3 cellular contexts compared by ENCODE assay signal in genomic region chr11:27303903-27304302, GRCh38.
TF ChIP-seq lines count a peak whose summit lies in the region.

No MANE protein-coding gene starts in this region.

TF ChIP-seq in K562, 482 proteins besides CTCF, POLR2A, EP300 and RAD21:
- no peak for TF ChIP-seq ZNF717 (CRISPR knock-in tag; IDR thresholded peaks at IDR 0.05)
- no peak for TF ChIP-seq LEF1 (IDR thresholded peaks at IDR 0.05)
- no peak for TF ChIP-seq SMC3 (conservative IDR thresholded peaks at IDR 0.05; ENCODE audit: insufficient read depth, low read depth, low read length)
- TF ChIP-seq NR0B1 (IDR thresholded peaks at IDR 0.05; ENCODE audit: partially characterized antibody): no peak
- TF ChIP-seq TAF7 (tag; IDR thresholded peaks at IDR 0.05): no peak
- no peak for TF ChIP-seq SMAD1 (IDR thresholded peaks at IDR 0.05; ENCODE audit: low read depth, low read length, partially characterized antibody)
- TF ChIP-seq HNRNPUL1 (IDR thresholded peaks at IDR 0.05; ENCODE audit: low read length): no peak
- no peak for TF ChIP-seq SMAD3 (CRISPR knock-in tag; conservative IDR thresholded peaks at IDR 0.05)
- TF ChIP-seq ATF6 (CRISPR knock-in tag; IDR thresholded peaks at IDR 0.05): no peak
- no peak for TF ChIP-seq ZFX (CRISPR knock-in tag; IDR thresholded peaks at IDR 0.05)
- TF ChIP-seq E2F8 (IDR thresholded peaks at IDR 0.05; ENCODE audit: low read depth, partially characterized antibody): no peak
- TF ChIP-seq SETDB1 (IDR thresholded peaks at IDR 0.05; ENCODE audit: low read length): no peak
- TF ChIP-seq ZNF445 (CRISPR knock-in tag; IDR thresholded peaks at IDR 0.05; ENCODE audit: low read depth): no peak
- no peak for TF ChIP-seq YY1 (IDR thresholded peaks at IDR 0.05; ENCODE audit: borderline replicate concordance in 1 of 3, control insufficient read depth in 1 of 3, extremely low read depth in 1 of 3, insufficient read depth in 3 of 3, insufficient read length in 1 of 3, insufficient replicate concordance in 2 of 3, low read depth in 1 of 3, low read length in 2 of 3)
- TF ChIP-seq MEIS2 (IDR thresholded peaks at IDR 0.05; ENCODE audit: partially characterized antibody): no peak
- TF ChIP-seq MYBL2 (IDR thresholded peaks at IDR 0.05; ENCODE audit: low read depth): no peak
- TF ChIP-seq MYBL2 (CRISPR knock-in tag; IDR thresholded peaks at IDR 0.05; ENCODE audit: borderline replicate concordance): no peak

TF ChIP-seq in liver, 16 proteins besides CTCF, POLR2A, EP300 and RAD21:
- TF ChIP-seq HNF4A (conservative IDR thresholded peaks at IDR 0.05) (peak; percentile 55 to 62), GABPA (IDR thresholded peaks at IDR 0.05 in 1 of 2, conservative IDR thresholded peaks at IDR 0.05 in 1 of 2) (no peak)

TF ChIP-seq in SK-N-SH, 30 proteins besides CTCF, POLR2A, EP300 and RAD21:
- TF ChIP-seq IRF3 (IDR thresholded peaks at IDR 0.05; ENCODE audit: low read depth, low read length) (no peak), MXI1 (IDR thresholded peaks at IDR 0.05; ENCODE audit: low read depth, low read length) (no peak), ELF1 (IDR thresholded peaks at IDR 0.05) (no peak), TEAD4 (IDR thresholded peaks at IDR 0.05; ENCODE audit: borderline replicate concordance, insufficient read depth) (no peak), REST (IDR thresholded peaks at IDR 0.05; ENCODE audit: low read depth, low read length) (no peak), FOXM1 (IDR thresholded peaks at IDR 0.05; ENCODE audit: low read depth) (no peak), RXRA (IDR thresholded peaks at IDR 0.05; ENCODE audit: borderline replicate concordance, low read depth) (no peak), SIN3A (IDR thresholded peaks at IDR 0.05; ENCODE audit: borderline replicate concordance, low read depth, low read length) (no peak)
